12 cellular contexts compared by ENCODE assay signal in the genomic region with DNA sequence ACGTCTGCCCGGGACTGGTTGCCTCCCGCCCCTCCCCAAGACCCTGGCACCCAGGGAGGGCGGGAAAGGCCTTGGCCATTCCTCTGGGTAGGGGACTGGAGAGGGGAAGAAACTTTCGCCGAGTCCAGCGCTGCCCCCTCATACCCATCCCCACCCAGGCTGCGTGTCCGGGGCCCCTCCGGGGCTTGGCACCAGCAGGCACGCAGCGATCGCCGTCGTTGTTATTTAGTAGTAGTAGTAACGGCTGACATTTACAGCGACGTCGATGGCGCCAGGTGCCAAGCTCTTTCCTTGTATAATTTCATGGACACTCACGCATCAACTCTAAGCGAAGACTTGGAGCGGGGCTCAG. TPM values are rescaled to one million over a fixed set of nuclear protein-coding genes. Genes with fewer than 3 reads are reported as not detected.
A peak's percentile ranks its signal among the peaks of the same experiment; 100 is the strongest.
DNase-seq lines count a peak whose midpoint lies in the region; ATAC-seq and TF ChIP-seq lines count a peak whose summit lies in the region.
"Had no signal": no experiment of that assay in that cellular context is flagged by ENCODE, and none has a peak within 500 bp of the region (broad histone marks: within the 10 kb centered on the region; RNA-seq: fewer than 3 reads in every experiment).

No MANE protein-coding gene starts in this region.

- H2BK5ac ChIP-seq in H9 (ENCODE audit: insufficient read length, low read length), result no peak overlapping the region

- peaks cover 73% of the 10 kb centered on the region for H3K27me3 Mint-ChIP-seq in H9 (ENCODE audit: low read depth)
- H3K27me3 Mint-ChIP-seq in activated T-helper 17 cell treated with anti-CD3 and anti-CD28 coated beads, Interleukin-2, amount 50 U/mL, for 72 hours, result peaks cover 11% of the 10 kb centered on the region
- H3K27me3 Mint-ChIP-seq in activated CD8-positive, alpha-beta T cell treated with anti-CD3 and anti-CD28 coated beads for 36 hours, result peaks cover 26% of the 10 kb centered on the region

- no peak overlapping the region for H2AFZ ChIP-seq in H9 (ENCODE audit: low read length)

- H3K18ac ChIP-seq in H9 (ENCODE audit: insufficient read length, low read depth, low read length), result no peak overlapping the region

- no peaks in the 10 kb centered on the region for H4K20me1 ChIP-seq in H9 (ENCODE audit: control insufficient read depth, insufficient read depth, insufficient read length)

- intact Hi-C loops in spleen (cut with DNase I; ENCODE audit: low total_unique reads), result no loop called here
- intact Hi-C loops in activated CD8-positive, alpha-beta T cell treated with anti-CD3 and anti-CD28 coated beads for 36 hours (cut with micrococcal nuclease), result no loop called here

- H3K36me3 ChIP-seq in iPS-20b (ENCODE audit: insufficient read depth, low read depth, low read length) (no peaks in the 10 kb centered on the region), spleen (no peaks in the 10 kb centered on the region)

- H3K79me2 ChIP-seq in H9 (ENCODE audit: insufficient read depth, low read length), result no peaks in the 10 kb centered on the region

- TF ChIP-seq POLR2A in spleen (IDR thresholded peaks at IDR 0.05), result no peak

- no peak overlapping the region for H3T11ph ChIP-seq in H9 (ENCODE audit: low read length)

- no peak overlapping the region for H3K4ac ChIP-seq in H9 (ENCODE audit: low read depth, low read length)

- no peak for ATAC-seq in activated T-helper 17 cell treated with anti-CD3 and anti-CD28 coated beads, Interleukin-2, amount 50 U/mL, for 72 hours (replicated peaks)
- no peak for ATAC-seq in HG03469 (IDR thresholded peaks at IDR 0.05; ENCODE audit: unreplicated experiment)
- ATAC-seq in activated CD8-positive, alpha-beta T cell treated with anti-CD3 and anti-CD28 coated beads for 36 hours, result no peak

- H3K23ac ChIP-seq in H9 (ENCODE audit: insufficient read length, low read depth, low read length), result no peak overlapping the region

- H3K27ac Mint-ChIP-seq in H9, result no peak overlapping the region
- H3K27ac Mint-ChIP-seq in activated T-helper 17 cell treated with anti-CD3 and anti-CD28 coated beads, Interleukin-2, amount 50 U/mL, for 72 hours, result no peak overlapping the region
- no peak overlapping the region for H3K27ac Mint-ChIP-seq in activated CD8-positive, alpha-beta T cell treated with anti-CD3 and anti-CD28 coated beads for 36 hours

- no peak overlapping the region for H2BK12ac ChIP-seq in H9 (ENCODE audit: insufficient read length, low read depth, low read length)

- peak overlapping the region; percentile 57; the same call in 1 of the 2 replicates for H3K4me3 ChIP-seq in iPS-20b (ENCODE audit: low read length)
- H3K4me3 ChIP-seq in spleen, result peak overlapping the region; percentile 40 to 85 (median 56)

- H4K8ac ChIP-seq in H9 (replicated peaks; ENCODE audit: insufficient read length, low read depth, low read length), result no peak overlapping the region

- POLR2A ChIA-PET in activated CD8-positive, alpha-beta T cell treated with anti-CD3 and anti-CD28 coated beads for 36 hours (lab: Charles Lee), result interaction anchor here (1.2 kb wide), 1 partner anchor 52 kb away, joined by 3 read pairs; no protein-coding TSS in a partner anchor

- H2BK120ac ChIP-seq in H9 (ENCODE audit: low read depth, low read length, poor library complexity, severe bottlenecking), result no peak overlapping the region

- peaks cover 29% of the 10 kb centered on the region for H3K23me2 ChIP-seq in H9 (ENCODE audit: insufficient read length, low read depth, low read length, poor library complexity, severe bottlenecking)

- no peaks in the 10 kb centered on the region for H3K79me1 ChIP-seq in H9 (ENCODE audit: insufficient read depth, low read depth, low read length, poor library complexity, severe bottlenecking)

- H3K27me3 ChIP-seq in H9 (ENCODE audit: insufficient read depth, low read length), result peaks cover 30% of the 10 kb centered on the region; the same call in 1 of the 2 replicates
- peaks cover 74% of the 10 kb centered on the region for H3K27me3 ChIP-seq in iPS-20b (ENCODE audit: insufficient read depth, low read length)
- H3K27me3 ChIP-seq in spleen (replicated peaks in 1 of 7), result peaks cover 0 to 55% (median 47%) of the 10 kb centered on the region in 7 donors

- H3K4me1 ChIP-seq in H9 (ENCODE audit: insufficient read depth, low read length) (peaks cover 2% of the 10 kb centered on the region; the same call in 1 of the 2 replicates), iPS-20b (ENCODE audit: insufficient read depth, low read length) (peaks cover 3% of the 10 kb centered on the region), spleen (peaks cover 24 to 70% (median 50%) of the 10 kb centered on the region in 6 donors)

- H2BK20ac ChIP-seq in H9 (ENCODE audit: low read depth, low read length, poor library complexity, severe bottlenecking), result no peak overlapping the region

- H4K5ac ChIP-seq in H9 (ENCODE audit: insufficient read length, low read depth, low read length), result no peak overlapping the region

- H3K4me1 Mint-ChIP-seq in H9, result peaks cover 3 to 15% of the 10 kb centered on the region in 2 experiments; a peak in 3 of 4 replicates
- no peaks in the 10 kb centered on the region for H3K4me1 Mint-ChIP-seq in activated T-helper 17 cell treated with anti-CD3 and anti-CD28 coated beads, Interleukin-2, amount 50 U/mL, for 72 hours
- H3K4me1 Mint-ChIP-seq in activated CD8-positive, alpha-beta T cell treated with anti-CD3 and anti-CD28 coated beads for 36 hours (ENCODE audit: low read depth), result peaks cover 3% of the 10 kb centered on the region

- CTCF ChIA-PET in activated CD8-positive, alpha-beta T cell treated with anti-CD3 and anti-CD28 coated beads for 36 hours (lab: Charles Lee), result no interaction called here

- H3K56ac ChIP-seq in H9 (ENCODE audit: insufficient read length, low read depth, low read length), result no peak overlapping the region

- no peak overlapping the region; the same call in 1 of the 2 replicates for H3K14ac ChIP-seq in H9 (ENCODE audit: insufficient read depth, low read length)

- H4K91ac ChIP-seq in H9 (ENCODE audit: insufficient read length, low read depth, low read length), result no peak overlapping the region

- no peak overlapping the region for H2BK15ac ChIP-seq in H9 (ENCODE audit: low read depth, low read length)

- H3K27ac ChIP-seq in H9 (ENCODE audit: insufficient read length, low read depth, low read length), result no peak overlapping the region
- H3K27ac ChIP-seq in iPS-20b (ENCODE audit: low read length), result no peak overlapping the region
- H3K27ac ChIP-seq in spleen, result peak overlapping the region in 7 of 8 donors; percentile 13 to 90 (median 86)

- H3K9me3 Mint-ChIP-seq in H9, result no peaks in the 10 kb centered on the region; a peak in 1 of 5 replicates
- no peaks in the 10 kb centered on the region for H3K9me3 Mint-ChIP-seq in activated T-helper 17 cell treated with anti-CD3 and anti-CD28 coated beads, Interleukin-2, amount 50 U/mL, for 72 hours
- H3K9me3 Mint-ChIP-seq in activated CD8-positive, alpha-beta T cell treated with anti-CD3 and anti-CD28 coated beads for 36 hours, result no peaks in the 10 kb centered on the region

- WGBS in H9 (ENCODE audit: extremely low coverage, insufficient read length, low lambda C conversion rate), result no CpG with 5 or more reads among the region's 23 CpGs
- 26 to 32% (median 27%) methylated on average over 16 to 23 of the region's 23 CpGs for WGBS in spleen, 5 donors

- H3K4me2 ChIP-seq in H9 (ENCODE audit: insufficient read depth, insufficient read length, low read length), result peak overlapping the region; percentile 4

- TF ChIP-seq CTCF in H9 (conservative IDR thresholded peaks at IDR 0.05) (no peak), spleen (IDR thresholded peaks at IDR 0.05 in 8 of 11, conservative IDR thresholded peaks at IDR 0.05 in 3 of 11) (no peak)
- no peak for TF ChIP-seq CTCF in activated CD8-positive, alpha-beta T cell treated with anti-CD3 and anti-CD28 coated beads for 36 hours (IDR thresholded peaks at IDR 0.05)

- H3K9ac ChIP-seq in H9 (ENCODE audit: extremely low read depth, insufficient read length, low read length) (no peak overlapping the region), iPS-20b (ENCODE audit: low read depth, low read length) (no peak overlapping the region)

- H2AK5ac ChIP-seq in H9 (ENCODE audit: insufficient read length, low read length), result no peak overlapping the region

- no peak overlapping the region for H3K4me3 Mint-ChIP-seq in H9
- H3K4me3 Mint-ChIP-seq in activated T-helper 17 cell treated with anti-CD3 and anti-CD28 coated beads, Interleukin-2, amount 50 U/mL, for 72 hours, result peak overlapping the region; percentile 22
- H3K4me3 Mint-ChIP-seq in activated CD8-positive, alpha-beta T cell treated with anti-CD3 and anti-CD28 coated beads for 36 hours, result no peak overlapping the region

- DNase-seq in H9 (no peak), spleen (no peak)
- no peak for DNase-seq in activated effector memory CD4-positive, alpha-beta T cell treated with anti-CD3 and anti-CD28 coated beads, Interleukin-2, amount 50 U/mL, for 16 hours
- no peak for DNase-seq in activated CD8-positive, alpha-beta T cell treated with anti-CD3 and anti-CD28 coated beads for 36 hours
- DNase-seq: activated CD4-positive, CD25-positive, alpha-beta regulatory T cell; hippocampal formation; NCI-H446 treated with DMSO at 0.1 percent for 48 hours; stimulated activated CD4-positive, alpha-beta T cell treated with anti-CD3 and anti-CD28 coated beads, Interleukin-1b, Interleukin-23, amount 100 ng/mL, for 48 hours had no signal

- H3K9me3 ChIP-seq in H9 (ENCODE audit: control insufficient read depth, low read depth, low read length) (no peaks in the 10 kb centered on the region), iPS-20b (ENCODE audit: insufficient read depth, low read depth, low read length) (no peaks in the 10 kb centered on the region; the same call in 1 of the 2 replicates), spleen (no peaks in the 10 kb centered on the region)

- no peaks in the 10 kb centered on the region for H3K36me3 Mint-ChIP-seq in H9 (ENCODE audit: insufficient read depth in 1 of 3, low read depth in 3 of 3)
- H3K36me3 Mint-ChIP-seq in activated T-helper 17 cell treated with anti-CD3 and anti-CD28 coated beads, Interleukin-2, amount 50 U/mL, for 72 hours (ENCODE audit: low read depth), result peaks cover 2% of the 10 kb centered on the region
- no peaks in the 10 kb centered on the region for H3K36me3 Mint-ChIP-seq in activated CD8-positive, alpha-beta T cell treated with anti-CD3 and anti-CD28 coated beads for 36 hours (ENCODE audit: low read depth)
- H3K36me3 Mint-ChIP-seq: CD14-positive monocyte had no signal

RNA-seq across cellular contexts. Expression of a gene that starts 3.3 kb away (rescaled TPM):
- total RNA-seq in H9 (2021), result 34.3 and 35.8 TPM in 2 replicates
- total RNA-seq in activated T-helper 17 cell treated with anti-CD3 and anti-CD28 coated beads, Interleukin-2, amount 50 U/mL, for 72 hours, result 10 to 100 TPM; 11.9 to 28.1 TPM
- 10 to 100 TPM; 16.1 to 49.5 (median 24.5) TPM for total RNA-seq in spleen
- polyA plus RNA-seq in spleen, result 10 to 100 TPM in 1 of 3 donors, 1 to 10 TPM in 2; 6.1 to 16.8 (median 9.9) TPM
- total RNA-seq in activated CD8-positive, alpha-beta T cell treated with anti-CD3 and anti-CD28 coated beads for 36 hours, result 10 to 100 TPM; 16.7 to 18.8 TPM

Comparison
In these comparisons a context has a peak if more than half of its experiments do, and no peak if none do; other contexts are left out.
1. H3K27ac ChIP-seq: peak in spleen (7 of 8); none in H9 (single experiment) and iPS-20b (single experiment).